In genomic region chr1:247865416-247865815, GRCh38 we compare ENCODE assay signal across 21 cellular contexts. TPM values are rescaled to one million over a fixed set of nuclear protein-coding genes. Genes with fewer than 3 reads are reported as not detected.
DNase-seq lines count a peak whose midpoint lies in the region; ATAC-seq and TF ChIP-seq lines count a peak whose summit lies in the region.
"Had no signal": no experiment of that assay in that cellular context is flagged by ENCODE, and none has a peak within 500 bp of the region (broad histone marks: within the 10 kb centered on the region; RNA-seq: fewer than 3 reads in every experiment).

No MANE protein-coding gene starts in this region.

- no peak overlapping the region for H3K4me3 Mint-ChIP-seq in activated CD4-positive, alpha-beta T cell treated with anti-CD3 and anti-CD28 coated beads, Interleukin-2, amount 10 ng/mL, durations not matched to agents 24 days and 14 days
- H3K4me3 Mint-ChIP-seq: CD14-positive monocyte; CD4-positive, alpha-beta memory T cell had no signal

- H4K91ac ChIP-seq in mesenchymal stem cell (ENCODE audit: low read length), result no peak overlapping the region

- H3K79me1 ChIP-seq in mesenchymal stem cell (replicated peaks; ENCODE audit: low read length, poor library complexity, severe bottlenecking), result no peaks in the 10 kb centered on the region

- no peak for ATAC-seq in HG03159 (IDR thresholded peaks at IDR 0.05; ENCODE audit: unreplicated experiment)
- ATAC-seq in omental fat pad (ENCODE audit: low FRiP score), result no peak

- H2BK5ac ChIP-seq in mesenchymal stem cell (ENCODE audit: low read depth, low read length, poor library complexity, severe bottlenecking), result no peak overlapping the region

- H3K36me3 ChIP-seq in adipocyte (ENCODE audit: control insufficient read depth, insufficient read depth, low read length, severe bottlenecking) (no peaks in the 10 kb centered on the region), mesenchymal stem cell (ENCODE audit: control insufficient read depth in 1 of 2, insufficient read depth in 2 of 2, low read depth in 1 of 2, low read length in 2 of 2) (peaks cover 4 to 6% of the 10 kb centered on the region in 2 experiments)

- no peak overlapping the region for H3K4ac ChIP-seq in mesenchymal stem cell (ENCODE audit: low read depth in 1 of 2, low read length in 2 of 2)

- H3K14ac ChIP-seq in mesenchymal stem cell (ENCODE audit: low read length in 2 of 2), result no peak overlapping the region

- H3K18ac ChIP-seq in mesenchymal stem cell (ENCODE audit: low read depth in 1 of 2, low read length in 2 of 2), result no peak overlapping the region

- H3K9me3 Mint-ChIP-seq in activated CD4-positive, alpha-beta T cell treated with anti-CD3 and anti-CD28 coated beads, Interleukin-2, amount 10 ng/mL, durations not matched to agents 24 days and 14 days, result peaks cover 6% of the 10 kb centered on the region

- H3K9ac ChIP-seq in adipocyte (ENCODE audit: low read length) (no peak overlapping the region), mesenchymal stem cell (ENCODE audit: low read length) (peak overlapping the region; percentile 44)
- H3K9ac ChIP-seq: BLaER1, GM23248 had no signal

- H3K27me3 Mint-ChIP-seq in activated CD4-positive, alpha-beta T cell treated with anti-CD3 and anti-CD28 coated beads, Interleukin-2, amount 10 ng/mL, durations not matched to agents 24 days and 14 days, result no peaks in the 10 kb centered on the region

- H2BK15ac ChIP-seq in mesenchymal stem cell (ENCODE audit: low read depth, poor library complexity, severe bottlenecking), result no peak overlapping the region

- H3K4me2 ChIP-seq in mesenchymal stem cell (ENCODE audit: low read length, poor library complexity, severe bottlenecking), result no peak overlapping the region
- H3K4me2 ChIP-seq: BLaER1 had no signal

- H2BK120ac ChIP-seq in mesenchymal stem cell (ENCODE audit: low read depth, low read length), result no peak overlapping the region

- no peak overlapping the region for H2BK12ac ChIP-seq in mesenchymal stem cell (ENCODE audit: low read length in 2 of 2)

- H3K27me3 ChIP-seq in adipocyte (replicated peaks; ENCODE audit: control insufficient read depth, insufficient read depth, low read length) (no peaks in the 10 kb centered on the region), mesenchymal stem cell (ENCODE audit: control insufficient read depth in 1 of 2, insufficient read depth in 1 of 2, low read length in 2 of 2) (no peaks in the 10 kb centered on the region)
- H3K27me3 ChIP-seq: BLaER1 had no signal

- H3K4me3 ChIP-seq in adipocyte (ENCODE audit: low read length) (peak overlapping the region; percentile 46), mesenchymal stem cell (ENCODE audit: insufficient read depth in 1 of 2, low read depth in 1 of 2, low read length in 2 of 2) (no peak overlapping the region)
- H3K4me3 ChIP-seq: BLaER1, GM23248, HAP-1 had no signal

- H4K8ac ChIP-seq in mesenchymal stem cell (ENCODE audit: low read length), result no peak overlapping the region

- no peak for TF ChIP-seq CTCF in omental fat pad (IDR thresholded peaks at IDR 0.05)

- intact Hi-C loops in activated CD4-positive, alpha-beta T cell treated with anti-CD3 and anti-CD28 coated beads, Interleukin-2, amount 10 ng/mL, durations not matched to agents 24 days and 14 days (cut with micrococcal nuclease), result no loop called here

- H3K23ac ChIP-seq in mesenchymal stem cell (ENCODE audit: low read length in 2 of 2), result no peak overlapping the region

- H3K27ac ChIP-seq in mesenchymal stem cell (ENCODE audit: low read length, poor library complexity, severe bottlenecking), result no peak overlapping the region
- H3K27ac ChIP-seq: BLaER1, GM23248 had no signal

- H3K4me1 Mint-ChIP-seq in activated CD4-positive, alpha-beta T cell treated with anti-CD3 and anti-CD28 coated beads, Interleukin-2, amount 10 ng/mL, durations not matched to agents 24 days and 14 days, result no peaks in the 10 kb centered on the region
- H3K4me1 Mint-ChIP-seq: CD14-positive monocyte; CD4-positive, alpha-beta memory T cell had no signal

- no peak overlapping the region for H3K27ac Mint-ChIP-seq in activated CD4-positive, alpha-beta T cell treated with anti-CD3 and anti-CD28 coated beads, Interleukin-2, amount 10 ng/mL, durations not matched to agents 24 days and 14 days
- H3K27ac Mint-ChIP-seq: CD4-positive, alpha-beta memory T cell had no signal

- H3K9me3 ChIP-seq in adipocyte (ENCODE audit: control insufficient read depth, low read length) (no peaks in the 10 kb centered on the region), mesenchymal stem cell (ENCODE audit: control insufficient read depth, low read length) (peaks cover 5% of the 10 kb centered on the region)
- H3K9me3 ChIP-seq: HAP-1 had no signal

- no peak overlapping the region for H2AK5ac ChIP-seq in mesenchymal stem cell (ENCODE audit: low read length, severe bottlenecking)

- no peaks in the 10 kb centered on the region for H3K4me1 ChIP-seq in adipocyte (ENCODE audit: control insufficient read depth, insufficient read depth, low read length)
- H3K4me1 ChIP-seq in mesenchymal stem cell (ENCODE audit: control insufficient read depth, insufficient read depth, low read depth, low read length), result no peaks in the 10 kb centered on the region
- H3K4me1 ChIP-seq: BLaER1, HAP-1 had no signal

- DNase-seq in activated CD4-positive, alpha-beta T cell treated with anti-CD3 and anti-CD28 coated beads, Interleukin-2, amount 10 ng/mL, durations not matched to agents 24 days and 14 days, result peak; percentile 8
- DNase-seq in activated CD4-positive, alpha-beta T cell treated with anti-CD3 and anti-CD28 coated beads for 48 hours, result no peak
- DNase-seq in HS-5 (ENCODE audit: low read depth) (peak; percentile 22), adipocyte (ENCODE audit: low read depth) (no peak), mesenchymal stem cell (no peak), NCI-H1048 (lab: John Stamatoyannopoulos, UW) (no peak), omental fat pad (ENCODE audit: low spot score) (no peak)
- DNase-seq: 8988T; CD4-positive, alpha-beta memory T cell; DMS 273 treated with DMSO at 0.1 percent for 48 hours; DMS53; DND-41; GM23248 had no signal

- H2AFZ ChIP-seq in mesenchymal stem cell (ENCODE audit: low read depth, low read length), result no peak overlapping the region
- H2AFZ ChIP-seq: GM23248 had no signal

- WGBS in mesenchymal stem cell, result 80% methylated on average over 6 of the region's 6 CpGs

- H3K36me3 Mint-ChIP-seq in activated CD4-positive, alpha-beta T cell treated with anti-CD3 and anti-CD28 coated beads, Interleukin-2, amount 10 ng/mL, durations not matched to agents 24 days and 14 days (ENCODE audit: low read depth), result no peaks in the 10 kb centered on the region
- H3K36me3 Mint-ChIP-seq: CD4-positive, alpha-beta memory T cell had no signal

RNA-seq across cellular contexts. Expression of gene TRIM58, which starts 8.4 kb away (rescaled TPM):
- total RNA-seq in activated CD4-positive, alpha-beta T cell treated with anti-CD3 and anti-CD28 coated beads, Interleukin-2, amount 10 ng/mL, durations not matched to agents 24 days and 14 days, result 0.23 and 0.24 TPM in 2 replicates
- 0.70 TPM for polyA plus RNA-seq in mesenchymal stem cell (2013, experiment 1 of 2)
- polyA plus RNA-seq in mesenchymal stem cell (2013, experiment 2 of 2), result 0.81 TPM
- 1 to 10 TPM in 2 of 4 donors, under 1 TPM in 2; 0.32 to 9.5 (median 1.1) TPM for total RNA-seq in omental fat pad
- total RNA-seq: A673, GM23248, H4, HT-29 had no signal
- polyA plus RNA-seq: GM23248 had no signal

RNA-seq across cellular contexts. Expression of gene OR11L1, which starts 23.7 kb away (rescaled TPM):
- total RNA-seq in activated CD4-positive, alpha-beta T cell treated with anti-CD3 and anti-CD28 coated beads, Interleukin-2, amount 10 ng/mL, durations not matched to agents 24 days and 14 days, result not detected in 2 replicates
- not detected for polyA plus RNA-seq in mesenchymal stem cell (2013, experiment 1 of 2)
- not detected for polyA plus RNA-seq in mesenchymal stem cell (2013, experiment 2 of 2)
- not detected for total RNA-seq in omental fat pad
- total RNA-seq: A673; CD4-positive, alpha-beta memory T cell; GM23248; H4; HT-29 had no signal
- polyA plus RNA-seq: AG04450; CD14-positive monocyte; CD4-positive, alpha-beta memory T cell; GM23248 had no signal

RNA-seq across cellular contexts. Expression of gene OR2W3, which starts 30.0 kb away (rescaled TPM):
- total RNA-seq in activated CD4-positive, alpha-beta T cell treated with anti-CD3 and anti-CD28 coated beads, Interleukin-2, amount 10 ng/mL, durations not matched to agents 24 days and 14 days, result 0.21 TPM in 1 of 2 replicates, not detected in the other
- 0.26 TPM for polyA plus RNA-seq in mesenchymal stem cell (2013, experiment 1 of 2)
- 0.33 TPM for polyA plus RNA-seq in mesenchymal stem cell (2013, experiment 2 of 2)
- total RNA-seq in omental fat pad, result 1 to 10 TPM in 1 of 4 donors, not detected in 3; 3.5 TPM
- total RNA-seq: A673; CD4-positive, alpha-beta memory T cell; GM23248; H4; HT-29 had no signal
- polyA plus RNA-seq: AG04450; CD4-positive, alpha-beta memory T cell; GM23248 had no signal

RNA-seq across cellular contexts. Expression of gene OR14A16, which starts 41.5 kb away (rescaled TPM):
- total RNA-seq in activated CD4-positive, alpha-beta T cell treated with anti-CD3 and anti-CD28 coated beads, Interleukin-2, amount 10 ng/mL, durations not matched to agents 24 days and 14 days, result not detected in 2 replicates
- not detected for polyA plus RNA-seq in mesenchymal stem cell (2013, experiment 1 of 2)
- not detected for polyA plus RNA-seq in mesenchymal stem cell (2013, experiment 2 of 2)
- not detected for total RNA-seq in omental fat pad
- total RNA-seq: A673; CD4-positive, alpha-beta memory T cell; GM23248; H4; HT-29 had no signal
- polyA plus RNA-seq: AG04450; CD14-positive monocyte; CD4-positive, alpha-beta memory T cell; GM23248 had no signal

RNA-seq across cellular contexts. Expression of gene OR2T8, which starts 54.6 kb away (rescaled TPM):
- not detected in 2 replicates for total RNA-seq in activated CD4-positive, alpha-beta T cell treated with anti-CD3 and anti-CD28 coated beads, Interleukin-2, amount 10 ng/mL, durations not matched to agents 24 days and 14 days
- polyA plus RNA-seq in mesenchymal stem cell (2013, experiment 1 of 2), result not detected
- not detected for polyA plus RNA-seq in mesenchymal stem cell (2013, experiment 2 of 2)
- not detected for total RNA-seq in omental fat pad
- total RNA-seq: A673; CD4-positive, alpha-beta memory T cell; GM23248; HT-29 had no signal
- polyA plus RNA-seq: AG04450; CD14-positive monocyte; CD4-positive, alpha-beta memory T cell; GM23248 had no signal

Comparison
In these comparisons a context has a peak if more than half of its experiments do, and no peak if none do; other contexts are left out.
1. DNase-seq: peak in activated CD4-positive, alpha-beta T cell treated with anti-CD3 and anti-CD28 coated beads, Interleukin-2, amount 10 ng/mL, durations not matched to agents 24 days and 14 days (single experiment) and HS-5 (single experiment); none in activated CD4-positive, alpha-beta T cell treated with anti-CD3 and anti-CD28 coated beads for 48 hours (single experiment), adipocyte (single experiment), mesenchymal stem cell (single experiment), NCI-H1048 (single experiment) and omental fat pad (single experiment).